In genomic region chr10:85873063-85873462, GRCh38 we compare ENCODE assay signal across 29 cellular contexts.
"Had no signal": no experiment of that assay in that cellular context is flagged by ENCODE, and none has a peak within 500 bp of the region (broad histone marks: within the 10 kb centered on the region; RNA-seq: fewer than 3 reads in every experiment).

No MANE protein-coding gene starts in this region.

- H3K4me1 Mint-ChIP-seq: naive thymus-derived CD4-positive, alpha-beta T cell; natural killer cell; nephron; neural progenitor cell had no signal

- ATAC-seq: naive thymus-derived CD4-positive, alpha-beta T cell; psoas muscle; right cardiac atrium; right lobe of liver; stimulated activated naive B cell treated with anti-CD40 and anti-IgM and Interleukin-4, amounts not matched to agents 10 μg/mL and 1 μg/mL and 100 μg/mL, for 72 hours had no signal

- H3K4me3 ChIP-seq: neural progenitor cell, ovary, psoas muscle, right lobe of liver, sigmoid colon, stomach, thoracic aorta, thyroid gland, tibial nerve, upper lobe of left lung, uterus had no signal

- DNase-seq: naive thymus-derived CD4-positive, alpha-beta T cell; natural killer cell; occipital lobe; ovary; posterior cingulate gyrus; psoas muscle; right cardiac atrium; right lobe of liver; sigmoid colon; small intestine; stimulated activated CD4-positive, alpha-beta T cell treated with anti-CD3 and anti-CD28 coated beads, Interleukin-15, amount 100 ng/mL, for 24 hours; stimulated activated CD4-positive, alpha-beta T cell treated with anti-CD3 and anti-CD28 coated beads, Interleukin-2, amount 100 ng/mL, for 24 hours; stimulated activated CD4-positive, alpha-beta T cell treated with anti-CD3 and anti-CD28 coated beads, Interleukin-2, amount 100 ng/mL, for 48 hours; stimulated activated CD4-positive, alpha-beta T cell treated with anti-CD3 and anti-CD28 coated beads, Interleukin-4, amount 100 ng/mL, for 24 hours; stimulated activated CD8-positive, alpha-beta memory T cell treated with anti-CD3 and anti-CD28 coated beads, Interleukin-4, amount 100 ng/mL, for 48 hours; stimulated activated naive B cell treated with anti-CD40 and anti-IgM and Interleukin-4, amounts not matched to agents 10 μg/mL and 1 μg/mL and 100 μg/mL, for 72 hours; stimulated activated naive CD4-positive, alpha-beta T cell treated with Interleukin-2 at 50 U/mL for 16 hours; stomach; thyroid gland; trophoblast cell; upper lobe of left lung; uterus had no signal

- H3K4me3 Mint-ChIP-seq: naive thymus-derived CD4-positive, alpha-beta T cell; natural killer cell; nephron; neural progenitor cell; stimulated activated naive B cell treated with anti-CD40 and anti-IgM and Interleukin-4, amounts not matched to agents 10 μg/mL and 1 μg/mL and 100 μg/mL, for 72 hours; stimulated activated naive CD8-positive, alpha-beta T cell treated with anti-CD3 and anti-CD28 coated beads, Interleukin-15, Interleukin-2, amounts not matched to agents 100 ng/mL and 50 ng/mL, for 24 hours had no signal

- H3K27ac ChIP-seq: neural progenitor cell, ovary, parathyroid adenoma, psoas muscle, right lobe of liver, sigmoid colon, stomach, thoracic aorta, thyroid gland, tibial nerve, upper lobe of left lung, uterus had no signal

- H3K9me3 Mint-ChIP-seq: stimulated activated naive CD8-positive, alpha-beta T cell treated with anti-CD3 and anti-CD28 coated beads, Interleukin-15, Interleukin-2, amounts not matched to agents 100 ng/mL and 50 ng/mL, for 24 hours had no signal

- H3K27me3 ChIP-seq: neural progenitor cell, ovary, right lobe of liver, sigmoid colon, stomach, thyroid gland, tibial nerve, upper lobe of left lung, uterus had no signal

- H3K36me3 ChIP-seq: neural progenitor cell, ovary, right lobe of liver, sigmoid colon, stomach, thoracic aorta, thyroid gland, tibial nerve, upper lobe of left lung, uterus had no signal

- H3K9me3 ChIP-seq: ovary, psoas muscle, right lobe of liver, sigmoid colon, thoracic aorta, thyroid gland, uterus had no signal

- H3K4me1 ChIP-seq: neural progenitor cell, parathyroid adenoma, psoas muscle, sigmoid colon, stomach, thyroid gland, tibial nerve, upper lobe of left lung, uterus had no signal

- H3K36me3 Mint-ChIP-seq: naive thymus-derived CD4-positive, alpha-beta T cell; natural killer cell; neural progenitor cell had no signal

- H3K4me2 ChIP-seq: neural progenitor cell had no signal

- H3K79me2 ChIP-seq: parathyroid adenoma had no signal

- H3K27ac Mint-ChIP-seq: naive thymus-derived CD4-positive, alpha-beta T cell; natural killer cell; nephron; neural progenitor cell; progenitor cell of endocrine pancreas; stimulated activated naive B cell treated with anti-CD40 and anti-IgM and Interleukin-4, amounts not matched to agents 10 μg/mL and 1 μg/mL and 100 μg/mL, for 72 hours; stimulated activated naive CD8-positive, alpha-beta T cell treated with anti-CD3 and anti-CD28 coated beads, Interleukin-15, Interleukin-2, amounts not matched to agents 100 ng/mL and 50 ng/mL, for 24 hours had no signal

- H3K9ac ChIP-seq: neural progenitor cell, parathyroid adenoma had no signal

- H2AFZ ChIP-seq: neural progenitor cell, parathyroid adenoma had no signal
